In genomic region chr3:129460155-129460554, GRCh38 we compare ENCODE assay signal across 1 cellular context.
A peak's percentile ranks its signal among the peaks of the same experiment; 100 is the strongest.
TF ChIP-seq lines count a peak whose summit lies in the region.

No MANE protein-coding gene starts in this region.

TF ChIP-seq in HepG2, 621 proteins besides CTCF, POLR2A, EP300 and RAD21:
- TF ChIP-seq ATF7-NPFF (CRISPR knock-in tag; IDR thresholded peaks at IDR 0.05; ENCODE audit: low read depth), result no peak
- TF ChIP-seq MYNN (CRISPR knock-in tag; IDR thresholded peaks at IDR 0.05; ENCODE audit: low read depth), result no peak
- TF ChIP-seq FOSL2 (CRISPR knock-in tag; IDR thresholded peaks at IDR 0.05), result no peak
- TF ChIP-seq, protein P1, sequence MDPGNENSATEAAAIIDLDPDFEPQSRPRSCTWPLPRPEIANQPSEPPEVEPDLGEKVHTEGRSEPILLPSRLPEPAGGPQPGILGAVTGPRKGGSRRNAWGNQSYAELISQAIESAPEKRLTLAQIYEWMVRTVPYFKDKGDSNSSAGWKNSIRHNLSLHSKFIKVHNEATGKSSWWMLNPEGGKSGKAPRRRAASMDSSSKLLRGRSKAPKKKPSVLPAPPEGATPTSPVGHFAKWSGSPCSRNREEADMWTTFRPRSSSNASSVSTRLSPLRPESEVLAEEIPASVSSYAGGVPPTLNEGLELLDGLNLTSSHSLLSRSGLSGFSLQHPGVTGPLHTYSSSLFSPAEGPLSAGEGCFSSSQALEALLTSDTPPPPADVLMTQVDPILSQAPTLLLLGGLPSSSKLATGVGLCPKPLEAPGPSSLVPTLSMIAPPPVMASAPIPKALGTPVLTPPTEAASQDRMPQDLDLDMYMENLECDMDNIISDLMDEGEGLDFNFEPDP (CRISPR knock-in tag; conservative IDR thresholded peaks at IDR 0.05), result no peak
- peak; percentile 72 for TF ChIP-seq MNT (IDR thresholded peaks at IDR 0.05)
- no peak for TF ChIP-seq ZNF510 (CRISPR knock-in tag; IDR thresholded peaks at IDR 0.05; ENCODE audit: low read depth)
